In genomic region chr11:114215871-114216803, GRCh38 we compare ENCODE assay signal across 1 cellular context.
A peak's percentile ranks its signal among the peaks of the same experiment; 100 is the strongest.
TF ChIP-seq lines count a peak whose summit lies in the region.

No MANE protein-coding gene starts in this region.

TF ChIP-seq in K562, 482 proteins besides CTCF, POLR2A, EP300 and RAD21 (continued from another document):
- TF ChIP-seq E2F8 (IDR thresholded peaks at IDR 0.05; ENCODE audit: low read depth, partially characterized antibody) (peak; percentile 55), PHB2 (IDR thresholded peaks at IDR 0.05; ENCODE audit: low read depth) (peak; percentile 84), SMARCA4 (IDR thresholded peaks at IDR 0.05) (peak; percentile 98), ZNF609 (CRISPR knock-in tag; IDR thresholded peaks at IDR 0.05; ENCODE audit: borderline replicate concordance) (peak; percentile 95)
